8 cellular contexts compared by ENCODE assay signal in the genomic region with DNA sequence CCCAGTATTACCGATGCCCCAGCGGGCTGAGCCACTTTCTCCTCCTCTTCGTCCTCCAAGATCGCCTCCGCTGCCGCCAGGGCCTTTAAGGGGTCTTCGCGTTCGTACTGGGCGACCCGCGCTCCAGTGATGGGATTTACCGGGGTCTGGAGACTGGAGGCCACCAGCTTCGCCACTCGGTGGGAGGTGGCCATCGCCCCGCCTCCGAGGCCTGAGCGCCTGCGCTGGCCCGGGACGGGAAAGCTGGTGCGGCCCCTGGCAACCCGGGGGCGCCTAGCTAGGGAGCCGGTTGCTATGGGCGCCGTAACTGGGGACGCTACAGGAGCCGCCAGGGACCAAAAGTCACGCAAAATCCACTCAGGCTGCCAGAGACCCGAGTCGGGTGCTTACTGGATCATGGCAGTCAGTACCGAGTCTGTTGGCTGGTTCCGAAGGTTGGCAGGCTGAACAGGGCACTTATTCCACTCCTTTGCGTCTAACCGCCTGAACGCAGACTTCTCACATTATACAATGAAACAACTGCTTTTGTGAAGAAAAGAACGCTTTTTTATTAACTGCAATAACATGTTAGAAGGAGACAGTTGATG. TPM values are rescaled to one million over a fixed set of nuclear protein-coding genes. Genes with fewer than 3 reads are reported as not detected.
A peak's percentile ranks its signal among the peaks of the same experiment; 100 is the strongest.
DNase-seq lines count a peak whose midpoint lies in the region; ATAC-seq and TF ChIP-seq lines count a peak whose summit lies in the region.

A gene with protein sequence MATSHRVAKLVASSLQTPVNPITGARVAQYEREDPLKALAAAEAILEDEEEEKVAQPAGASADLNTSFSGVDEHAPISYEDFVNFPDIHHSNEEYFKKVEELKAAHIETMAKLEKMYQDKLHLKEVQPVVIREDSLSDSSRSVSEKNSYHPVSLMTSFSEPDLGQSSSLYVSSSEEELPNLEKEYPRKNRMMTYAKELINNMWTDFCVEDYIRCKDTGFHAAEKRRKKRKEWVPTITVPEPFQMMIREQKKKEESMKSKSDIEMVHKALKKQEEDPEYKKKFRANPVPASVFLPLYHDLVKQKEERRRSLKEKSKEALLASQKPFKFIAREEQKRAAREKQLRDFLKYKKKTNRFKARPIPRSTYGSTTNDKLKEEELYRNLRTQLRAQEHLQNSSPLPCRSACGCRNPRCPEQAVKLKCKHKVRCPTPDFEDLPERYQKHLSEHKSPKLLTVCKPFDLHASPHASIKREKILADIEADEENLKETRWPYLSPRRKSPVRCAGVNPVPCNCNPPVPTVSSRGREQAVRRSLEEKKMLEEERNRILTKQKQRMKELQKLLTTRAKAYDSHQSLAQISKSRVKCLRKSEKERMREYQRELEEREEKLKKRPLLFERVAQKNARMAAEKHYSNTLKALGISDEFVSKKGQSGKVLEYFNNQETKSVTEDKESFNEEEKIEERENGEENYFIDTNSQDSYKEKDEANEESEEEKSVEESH (minus strand): TSS at position 213 of the 587 bp plus-strand sequence. CDS start 19 bp downstream, at position 194.

- H3K4me1 Mint-ChIP-seq in Caco-2 (ENCODE audit: low read depth, unreplicated experiment): no peaks in the 10 kb centered on the region
- peaks cover 14% of the 10 kb centered on the region for H3K4me1 Mint-ChIP-seq in endodermal cell

- intact Hi-C loops in Caco-2 (cut with micrococcal nuclease; ENCODE audit: unreplicated experiment): loop anchor here (1.0 to 2.0 kb wide), 3 partner anchors 45 to 316 kb away; a partner anchor contains a TSS

- ATAC-seq in GM21367 (IDR thresholded peaks at IDR 0.05; ENCODE audit: unreplicated experiment): peak; percentile 56

- H3K27ac ChIP-seq in endodermal cell (ENCODE audit: low read depth, low read length) (peak within 1 kb of the TSS; percentile 45), mesodermal cell (ENCODE audit: low read depth, low read length, severe bottlenecking) (peak within 1 kb of the TSS; percentile 71)

- H3K27me3 Mint-ChIP-seq in Caco-2 (ENCODE audit: insufficient read depth, unreplicated experiment) (no peaks in the 10 kb centered on the region), endodermal cell (ENCODE audit: insufficient read depth) (peaks cover 1% of the 10 kb centered on the region)

- WGBS in endodermal cell (ENCODE audit: insufficient coverage in 1 of 2, insufficient read length in 1 of 2), 2 experiments: 0% methylated on average over 17 to 39 of the region's 39 CpGs
- 0 to 1% methylated on average over 22 to 27 of the region's 39 CpGs for WGBS in mesodermal cell (ENCODE audit: insufficient coverage in 2 of 2), 2 experiments

- H3K9me3 Mint-ChIP-seq in Caco-2 (ENCODE audit: unreplicated experiment) (no peaks in the 10 kb centered on the region), endodermal cell (no peaks in the 10 kb centered on the region)

- peak within 1 kb of the TSS; percentile 26 for H3K9ac ChIP-seq in endodermal cell (ENCODE audit: extremely low read depth, low read length, poor library complexity, severe bottlenecking)

- BruUV-seq in Caco-2 (replicated peaks; lab: Mats Ljungman, UMichigan): no TSS peak

- H3K27ac Mint-ChIP-seq in Caco-2 (ENCODE audit: unreplicated experiment): peak within 1 kb of the TSS; percentile 83
- H3K27ac Mint-ChIP-seq in endodermal cell: peak within 1 kb of the TSS; percentile 97

- H3K36me3 ChIP-seq in Caco-2 (ENCODE audit: control insufficient read depth, insufficient read depth, low read length): no peaks in the 10 kb centered on the region
- H3K36me3 ChIP-seq in endodermal cell (ENCODE audit: control insufficient read depth, insufficient read depth, low read length): no peaks in the 10 kb centered on the region
- no peaks in the 10 kb centered on the region for H3K36me3 ChIP-seq in mesodermal cell (ENCODE audit: control insufficient read depth, insufficient read depth, low read length)

- H3K4me1 ChIP-seq in Caco-2 (peaks cover 5% of the 10 kb centered on the region), endodermal cell (ENCODE audit: control insufficient read depth, insufficient read depth, low read length) (no peaks in the 10 kb centered on the region), mesodermal cell (ENCODE audit: control insufficient read depth, insufficient read depth, low read length, poor library complexity, severe bottlenecking) (no peaks in the 10 kb centered on the region)

- TF ChIP-seq CTCF in Caco-2 (IDR thresholded peaks at IDR 0.05; ENCODE audit: insufficient read depth in 1 of 2, low read depth in 1 of 2, low read length in 1 of 2, severe bottlenecking in 1 of 2, unreplicated experiment in 1 of 2) (no peak), endodermal cell (conservative IDR thresholded peaks at IDR 0.05) (no peak)

- CTCF ChIA-PET in Caco-2 (lab: Charles Lee): interaction anchor here (0.6 to 0.7 kb wide), 2 partner anchors 17 to 1986 kb away, joined by 3 to 4 read pairs; no protein-coding TSS in a partner anchor

- H3K4me3 ChIP-seq in Caco-2 (ENCODE audit: low read depth, low read length) (peak within 1 kb of the TSS; percentile 96), endodermal cell (ENCODE audit: low read length) (peak within 1 kb of the TSS; percentile 98), mesodermal cell (ENCODE audit: extremely low read depth, insufficient read depth, low read length, poor library complexity, severe bottlenecking) (peak within 1 kb of the TSS; percentile 81)

- DNase-seq in Caco-2: peak; percentile 80 to 89
- DNase-seq in HT-29 (ENCODE audit: low spot score): peak; percentile 83
- peak; percentile 69 to 80 for DNase-seq in NOMO-1 (lab: John Stamatoyannopoulos, UW; ENCODE audit: unreplicated experiment in 2 of 2)
- DNase-seq in activated CD8-positive, alpha-beta memory T cell treated with anti-CD3 and anti-CD28 coated beads, Interleukin-2, amount 50 U/mL, for 1 hour (ENCODE audit: extremely low read depth): peak; percentile 40
- DNase-seq in endodermal cell: peak; percentile 95
- peak; percentile 64 for DNase-seq in stimulated activated CD8-positive, alpha-beta memory T cell treated with anti-CD3 and anti-CD28 coated beads, Interleukin-15, amount 100 ng/mL, for 24 hours (ENCODE audit: low read depth)

- H3K27me3 ChIP-seq in Caco-2 (replicated peaks; ENCODE audit: control insufficient read depth, insufficient read depth, low read length) (no peaks in the 10 kb centered on the region), endodermal cell (ENCODE audit: control insufficient read depth, insufficient read depth, low read length, poor library complexity, severe bottlenecking) (no peaks in the 10 kb centered on the region)

- H3K9me3 ChIP-seq in Caco-2 (no peaks in the 10 kb centered on the region), endodermal cell (ENCODE audit: control insufficient read depth, low read length) (no peaks in the 10 kb centered on the region), mesodermal cell (ENCODE audit: control insufficient read depth, low read length) (no peaks in the 10 kb centered on the region)

- H3K4me3 Mint-ChIP-seq in Caco-2 (ENCODE audit: unreplicated experiment) (peak within 1 kb of the TSS; percentile 84), endodermal cell (peak within 1 kb of the TSS; percentile 81)

- H3K36me3 Mint-ChIP-seq in Caco-2 (ENCODE audit: insufficient read depth, unreplicated experiment) (peaks cover 9% of the 10 kb centered on the region), endodermal cell (ENCODE audit: low read depth) (no peaks in the 10 kb centered on the region)

- POLR2A ChIA-PET in Caco-2 (lab: Charles Lee): interaction anchor here (0.7 to 1.0 kb wide), 3 partner anchors 12 to 316 kb away, joined by 3 to 9 read pairs (median 3); a partner anchor contains a TSS

RNA-seq across cellular contexts. Expression of the gene that starts here (rescaled TPM):
- total RNA-seq in Caco-2 (2022) (9.1 and 9.8 TPM in 2 replicates), endodermal cell (10 to 100 TPM; 15.1 to 19.0 TPM)
- 0.18 and 2.9 TPM in 2 replicates for total RNA-seq in HT-29 (2014; rRNA removed; shearing (Covaris generic))
- polyA plus RNA-seq in endodermal cell (2013, experiment 1 of 2): 8.7 TPM
- 11.9 TPM for polyA plus RNA-seq in endodermal cell (2013, experiment 2 of 2)
- 3.7 TPM for polyA plus RNA-seq in mesodermal cell (2013, experiment 1 of 2)
- polyA plus RNA-seq in mesodermal cell (2013, experiment 2 of 2): 5.7 TPM

Comparison
In these comparisons a context has a peak if more than half of its experiments do, and no peak if none do; other contexts are left out.
1. Peak in every context shown above with its lines: DNase-seq, ATAC-seq, H3K4me3 ChIP-seq and H3K27ac ChIP-seq.
2. DNase-seq: peak in every context shown above with its lines; median percentile 95 in endodermal cell; 84 in Caco-2; 83 in HT-29; 74 in NOMO-1; 64 in stimulated activated CD8-positive, alpha-beta memory T cell treated with anti-CD3 and anti-CD28 coated beads, Interleukin-15, amount 100 ng/mL, for 24 hours; 40 in activated CD8-positive, alpha-beta memory T cell treated with anti-CD3 and anti-CD28 coated beads, Interleukin-2, amount 50 U/mL, for 1 hour.